1 cellular context compared by ENCODE assay signal in genomic region chr4:4541661-4542570, GRCh38.
TF ChIP-seq lines count a peak whose summit lies in the region.

Gene STX18, minus strand, starts transcription at chr4:4542048. Its CDS starts 84 bp downstream, at chr4:4541964.

TF ChIP-seq in HepG2, 621 proteins besides CTCF, POLR2A, EP300 and RAD21 (continued from another document and continues in another):
- TF ChIP-seq TGIF2 (CRISPR knock-in tag; IDR thresholded peaks at IDR 0.05) (peak; percentile 98), GZF1 (CRISPR knock-in tag; IDR thresholded peaks at IDR 0.05) (peak; percentile 91), ZNF12 (CRISPR knock-in tag; IDR thresholded peaks at IDR 0.05) (peak; percentile 90), ZNF282 (IDR thresholded peaks at IDR 0.05; ENCODE audit: partially characterized antibody) (no peak), KLF15 (CRISPR knock-in tag; IDR thresholded peaks at IDR 0.05; ENCODE audit: borderline replicate concordance) (peak; percentile 82; the same call in 1 of the 2 replicates), MNT (IDR thresholded peaks at IDR 0.05) (peak; percentile 49), ZFYVE20 (CRISPR knock-in tag; IDR thresholded peaks at IDR 0.05; ENCODE audit: borderline replicate concordance, low read depth) (peak; percentile 91; the same call in 1 of the 2 replicates), ZNF674 (CRISPR knock-in tag; IDR thresholded peaks at IDR 0.05; ENCODE audit: low read depth) (no peak), ZNF687 (CRISPR knock-in tag; IDR thresholded peaks at IDR 0.05) (peak; percentile 100), SAP130 (CRISPR knock-in tag; IDR thresholded peaks at IDR 0.05; ENCODE audit: low read depth) (peak; percentile 98), SIN3A (IDR thresholded peaks at IDR 0.05; ENCODE audit: borderline replicate concordance, low read depth, low read length) (peak; percentile 84), ELK4 (CRISPR knock-in tag; IDR thresholded peaks at IDR 0.05; ENCODE audit: borderline replicate concordance) (no peak), HNRNPK (IDR thresholded peaks at IDR 0.05; ENCODE audit: low read depth, low read length, poor library complexity, severe bottlenecking) (peak; percentile 82), GATAD1 (CRISPR knock-in tag; IDR thresholded peaks at IDR 0.05) (peak; percentile 100), ZNF484 (CRISPR knock-in tag; IDR thresholded peaks at IDR 0.05; ENCODE audit: borderline replicate concordance, low read depth) (peak; percentile 60; the same call in 1 of the 2 replicates), ZFP1 (CRISPR knock-in tag; IDR thresholded peaks at IDR 0.05) (peak; percentile 82; the same call in 1 of the 2 replicates), SSRP1 (CRISPR knock-in tag; IDR thresholded peaks at IDR 0.05) (peak; percentile 94), ZNF317 (CRISPR knock-in tag; IDR thresholded peaks at IDR 0.05) (peak; percentile 83), ZNF83 (CRISPR knock-in tag; IDR thresholded peaks at IDR 0.05; ENCODE audit: borderline replicate concordance) (no peak), ZNF121 (CRISPR knock-in tag; IDR thresholded peaks at IDR 0.05) (peak; percentile 81), ZNF850 (CRISPR knock-in tag; conservative IDR thresholded peaks at IDR 0.05) (peak; percentile 97), ZBTB3 (CRISPR knock-in tag; IDR thresholded peaks at IDR 0.05; ENCODE audit: borderline replicate concordance, low read depth) (peak; percentile 67; the same call in 1 of the 2 replicates), CENPT (CRISPR knock-in tag; IDR thresholded peaks at IDR 0.05; ENCODE audit: low read depth) (peak; percentile 94), ZNF44 (CRISPR knock-in tag; IDR thresholded peaks at IDR 0.05) (peak; percentile 95), THRA (CRISPR knock-in tag; IDR thresholded peaks at IDR 0.05; ENCODE audit: borderline replicate concordance) (peak; percentile 90), ZNF383 (CRISPR knock-in tag; IDR thresholded peaks at IDR 0.05; ENCODE audit: borderline replicate concordance) (peak; percentile 97; the same call in 1 of the 2 replicates), TCF12 (IDR thresholded peaks at IDR 0.05) (no peak), TCF12 (CRISPR knock-in tag; IDR thresholded peaks at IDR 0.05) (peak; percentile 73; the same call in 1 of the 2 replicates), MTA3 (CRISPR knock-in tag; IDR thresholded peaks at IDR 0.05) (no peak), NFRKB (IDR thresholded peaks at IDR 0.05) (peak; percentile 40; the same call in 1 of the 2 replicates), ZNF740 (CRISPR knock-in tag; IDR thresholded peaks at IDR 0.05) (peak; percentile 58; the same call in 1 of the 2 replicates), HDAC6 (IDR thresholded peaks at IDR 0.05; ENCODE audit: low read depth, low read length) (no peak), ZFX (CRISPR knock-in tag; IDR thresholded peaks at IDR 0.05; ENCODE audit: low read depth) (peak; percentile 99), ZSCAN5A (CRISPR knock-in tag; IDR thresholded peaks at IDR 0.05; ENCODE audit: borderline replicate concordance) (peak; percentile 98), ZNF609 (CRISPR knock-in tag; IDR thresholded peaks at IDR 0.05; ENCODE audit: borderline replicate concordance) (peak; percentile 93), FOXA3 (CRISPR knock-in tag; IDR thresholded peaks at IDR 0.05) (peak; percentile 87), FOSL1 (CRISPR knock-in tag; IDR thresholded peaks at IDR 0.05; ENCODE audit: borderline replicate concordance) (no peak), IKZF4 (CRISPR knock-in tag; IDR thresholded peaks at IDR 0.05; ENCODE audit: borderline replicate concordance, low read depth, not compliant biosample characterization) (peak; percentile 76), ZNF468 (CRISPR knock-in tag; IDR thresholded peaks at IDR 0.05) (peak; percentile 81; the same call in 1 of the 2 replicates), ZNF230 (CRISPR knock-in tag; IDR thresholded peaks at IDR 0.05) (0 out of 2 replicates have a peak, but pooled peaks have one; percentile 70), ZSCAN30 (CRISPR knock-in tag; IDR thresholded peaks at IDR 0.05) (peak; percentile 64; the same call in 1 of the 2 replicates), TFDP2 (CRISPR knock-in tag; IDR thresholded peaks at IDR 0.05) (peak; percentile 95), ZNF598 (CRISPR knock-in tag; IDR thresholded peaks at IDR 0.05; ENCODE audit: borderline replicate concordance) (0 out of 2 replicates have a peak, but pooled peaks have one; percentile 55), ZNF235 (CRISPR knock-in tag; IDR thresholded peaks at IDR 0.05; ENCODE audit: borderline replicate concordance) (no peak), NFE2L1 (CRISPR knock-in tag; IDR thresholded peaks at IDR 0.05; ENCODE audit: borderline replicate concordance) (no peak), PCBP2 (optimal IDR thresholded peaks at IDR 0.05; ENCODE audit: low read depth, low read length, poor library complexity, severe bottlenecking) (no peak), U2AF1 (optimal IDR thresholded peaks at IDR 0.05; ENCODE audit: low read depth, low read length) (peak; percentile 98), ZNF160 (CRISPR knock-in tag; IDR thresholded peaks at IDR 0.05) (peak; percentile 96), ZNF749 (CRISPR knock-in tag; IDR thresholded peaks at IDR 0.05; ENCODE audit: borderline replicate concordance) (peak; percentile 96), CHD2 (IDR thresholded peaks at IDR 0.05; ENCODE audit: low read depth, low read length) (peak; percentile 63; the same call in 1 of the 2 replicates), POGZ (CRISPR knock-in tag; IDR thresholded peaks at IDR 0.05) (peak; percentile 99)
